Comparison of ENCODE assay signal across 8 cellular contexts in genomic region chr5:138465288-138466057, GRCh38. TPM values are rescaled to one million over a fixed set of nuclear protein-coding genes. Genes with fewer than 3 reads are reported as not detected.
A peak's percentile ranks its signal among the peaks of the same experiment; 100 is the strongest.
DNase-seq lines count a peak whose midpoint lies in the region; ATAC-seq, FAIRE-seq and TF ChIP-seq lines count a peak whose summit lies in the region.

Gene EGR1, plus strand, starts transcription at chr5:138465479. Its CDS starts 283 bp downstream, at chr5:138465762.

- peaks cover 18% of the 10 kb centered on the region for H3K4me1 Mint-ChIP-seq in T-helper 2 cell treated with Interferon-gamma antibody and Interleukin-4, amounts not matched to agents 5 μg/mL and 100 μg/mL, for 36 hours (ENCODE audit: low read depth)

- H3K36me3 Mint-ChIP-seq in T-helper 2 cell treated with Interferon-gamma antibody and Interleukin-4, amounts not matched to agents 5 μg/mL and 100 μg/mL, for 36 hours (ENCODE audit: low read depth): peaks cover 10% of the 10 kb centered on the region

- peak within 1 kb of the TSS; percentile 87 for H3K4me3 Mint-ChIP-seq in T-helper 2 cell treated with Interferon-gamma antibody and Interleukin-4, amounts not matched to agents 5 μg/mL and 100 μg/mL, for 36 hours

- H3K27me3 ChIP-seq in vagina: no peaks in the 10 kb centered on the region

- TF ChIP-seq CTCF in vagina (IDR thresholded peaks at IDR 0.05): no peak

- H3K27me3 Mint-ChIP-seq in T-helper 2 cell treated with Interferon-gamma antibody and Interleukin-4, amounts not matched to agents 5 μg/mL and 100 μg/mL, for 36 hours (ENCODE audit: low read depth): peaks cover 15% of the 10 kb centered on the region

- H3K36me3 ChIP-seq in vagina: no peaks in the 10 kb centered on the region

- intact Hi-C loops in vagina (cut with DNase I): loop anchor here (1.0 kb wide), 1 partner anchor 27 kb away; no protein-coding TSS in a partner anchor

- peak; percentile 61 for ATAC-seq in HG02938 (IDR thresholded peaks at IDR 0.05; ENCODE audit: unreplicated experiment)

- H3K9me3 ChIP-seq in vagina: no peaks in the 10 kb centered on the region

- peak within 1 kb of the TSS; percentile 75 to 86 for H3K4me3 ChIP-seq in vagina

- DNase-seq in GM18507 (ENCODE audit: extremely low spot score, insufficient read length, low read depth) (peak; percentile 71), NCI-H1694 (lab: John Stamatoyannopoulos, UW) (peak; percentile 74), anterior cingulate cortex (lab: John Stamatoyannopoulos, UW) (peak; percentile 89 to 100 (median 98)), hepatic stellate cell (ENCODE audit: low spot score) (peak; percentile 96), putamen (ENCODE audit: low spot score) (peak; percentile 97), vagina (ENCODE audit: extremely low spot score in 2 of 2) (no peak)
- DNase-seq in T-helper 2 cell treated with Interferon-gamma antibody and Interleukin-4, amounts not matched to agents 5 μg/mL and 100 μg/mL, for 36 hours (ENCODE audit: low spot score): peak; percentile 95

- no peaks in the 10 kb centered on the region for H3K9me3 Mint-ChIP-seq in T-helper 2 cell treated with Interferon-gamma antibody and Interleukin-4, amounts not matched to agents 5 μg/mL and 100 μg/mL, for 36 hours

- peak in 1 of 2 donors; percentile 94 for TF ChIP-seq POLR2A in vagina (IDR thresholded peaks at IDR 0.05)

- FAIRE-seq in GM18507 (lab: Jason Lieb, UNC): no peak

- H3K4me1 ChIP-seq in vagina: peaks cover 40% of the 10 kb centered on the region

- peak within 1 kb of the TSS; percentile 99 for H3K27ac ChIP-seq in vagina

- H3K27ac Mint-ChIP-seq in T-helper 2 cell treated with Interferon-gamma antibody and Interleukin-4, amounts not matched to agents 5 μg/mL and 100 μg/mL, for 36 hours: peak within 1 kb of the TSS; percentile 95

RNA-seq across cellular contexts. Expression of gene EGR1, which starts in this region (rescaled TPM):
- 119 TPM for total RNA-seq in vagina

Comparison
In these comparisons a context has a peak if more than half of its experiments do, and no peak if none do; other contexts are left out.
1. DNase-seq: peak in GM18507 (single experiment), NCI-H1694 (single experiment), T-helper 2 cell treated with Interferon-gamma antibody and Interleukin-4, amounts not matched to agents 5 μg/mL and 100 μg/mL, for 36 hours (single experiment), anterior cingulate cortex (58 of 58), hepatic stellate cell (single experiment) and putamen (single experiment); none in vagina (0 of 2).